15 cellular contexts compared by ENCODE assay signal in the genomic region with DNA sequence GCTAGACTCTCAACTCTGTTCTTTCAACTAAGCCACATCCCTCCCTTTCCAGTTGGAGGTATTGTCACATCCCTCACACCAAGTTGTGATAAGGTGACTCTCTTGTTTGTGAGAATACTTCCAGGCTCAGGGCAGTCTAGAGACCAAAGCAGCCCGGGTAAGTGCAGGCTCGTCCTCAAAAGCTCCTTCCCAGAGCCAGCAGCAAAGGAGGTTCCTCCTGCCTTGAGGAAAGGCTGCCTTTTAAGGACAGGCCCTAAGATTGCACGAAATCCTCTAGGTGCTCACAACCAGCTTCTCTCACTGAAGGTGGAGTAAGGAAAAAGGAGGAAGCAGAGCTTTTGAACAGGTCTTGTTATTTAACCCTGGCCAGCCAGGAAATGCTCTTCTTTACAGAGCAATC. TPM values are rescaled to one million over a fixed set of nuclear protein-coding genes. Genes with fewer than 3 reads are reported as not detected.
DNase-seq lines count a peak whose midpoint lies in the region; ATAC-seq, FAIRE-seq and TF ChIP-seq lines count a peak whose summit lies in the region.
"Had no signal": no experiment of that assay in that cellular context is flagged by ENCODE, and none has a peak within 500 bp of the region (broad histone marks: within the 10 kb centered on the region; RNA-seq: fewer than 3 reads in every experiment).

No MANE protein-coding gene starts in this region.

- no peak for TF ChIP-seq POLR2A in tibial nerve (IDR thresholded peaks at IDR 0.05)
- no peak for TF ChIP-seq POLR2A in GM12892 (IDR thresholded peaks at IDR 0.05; ENCODE audit: low read depth, low read length)

- peaks cover 24% of the 10 kb centered on the region; the same call in 1 of the 2 replicates for H3K4me1 ChIP-seq in H9 (ENCODE audit: insufficient read depth, low read length)
- H3K4me1 ChIP-seq in HUES6 (ENCODE audit: control insufficient read depth, insufficient read depth, low read length): peaks cover 41% of the 10 kb centered on the region
- peaks cover 13% of the 10 kb centered on the region for H3K4me1 ChIP-seq in mesendoderm (ENCODE audit: control insufficient read depth, low read depth, low read length)
- H3K4me1 ChIP-seq in tibial nerve: peaks cover 0 to 7% (median 0%) of the 10 kb centered on the region in 4 donors
- H3K4me1 ChIP-seq: A549 had no signal

- peak overlapping the region in 1 of 2 experiments; percentile 55; a peak in 2 of 5 replicates for H3K4me3 Mint-ChIP-seq in H9
- peak overlapping the region; percentile 8; the same call in 1 of the 2 replicates for H3K4me3 Mint-ChIP-seq in WTC11
- H3K4me3 Mint-ChIP-seq: CD4-positive, alpha-beta memory T cell had no signal

- H2AK5ac ChIP-seq in H9 (ENCODE audit: insufficient read length, low read length): no peak overlapping the region
- no peak overlapping the region for H2AK5ac ChIP-seq in mesendoderm (ENCODE audit: low read length)

- no CpG with 5 or more reads among the region's 3 CpGs for WGBS in H9 (ENCODE audit: extremely low coverage, insufficient read length, low lambda C conversion rate)
- WGBS in mesendoderm (ENCODE audit: extremely low coverage, insufficient coverage, low lambda C conversion rate): no CpG with 5 or more reads among the region's 3 CpGs
- WGBS in tibial nerve, 2 donors: 70 to 83% methylated on average over 3 of the region's 3 CpGs

- H2BK15ac ChIP-seq in H9 (ENCODE audit: low read depth, low read length) (no peak overlapping the region), mesendoderm (replicated peaks; ENCODE audit: low read depth) (no peak overlapping the region)

- no peaks in the 10 kb centered on the region for H3K9me3 Mint-ChIP-seq in H9
- no peaks in the 10 kb centered on the region for H3K9me3 Mint-ChIP-seq in WTC11

- H3K27ac ChIP-seq in H9 (ENCODE audit: insufficient read length, low read depth, low read length) (peak overlapping the region; percentile 21), HUES6 (ENCODE audit: low read depth, low read length) (peak overlapping the region; percentile 56; the same call in 1 of the 2 replicates), mesendoderm (ENCODE audit: low read depth, low read length) (no peak overlapping the region), tibial nerve (no peak overlapping the region)
- H3K27ac ChIP-seq: A549, C4-2B had no signal

- H3K79me2 ChIP-seq in H9 (ENCODE audit: insufficient read depth, low read length): no peaks in the 10 kb centered on the region; the same call in 1 of the 2 replicates
- H3K79me2 ChIP-seq in mesendoderm (ENCODE audit: control insufficient read depth, insufficient read depth, low read length): peaks cover 3% of the 10 kb centered on the region

- TF ChIP-seq CTCF in H9 (conservative IDR thresholded peaks at IDR 0.05) (no peak), WTC11 (IDR thresholded peaks at IDR 0.05) (no peak), tibial nerve (IDR thresholded peaks at IDR 0.05) (no peak)

- H3K56ac ChIP-seq in H9 (ENCODE audit: insufficient read length, low read depth, low read length) (no peak overlapping the region), mesendoderm (ENCODE audit: low read length) (no peak overlapping the region)

- H3K4me3 ChIP-seq in HUES6 (ENCODE audit: low read depth, low read length) (no peak overlapping the region), mesendoderm (ENCODE audit: low read length) (no peak overlapping the region), tibial nerve (no peak overlapping the region)
- H3K4me3 ChIP-seq: A549 had no signal

- peak; percentile 6; the same call in 1 of the 2 replicates for ATAC-seq in WTC11
- ATAC-seq: A549, HepG2 had no signal

- peaks cover 17 to 26% of the 10 kb centered on the region in 2 experiments for H3K4me1 Mint-ChIP-seq in H9
- peaks cover 24% of the 10 kb centered on the region for H3K4me1 Mint-ChIP-seq in WTC11

- H3K36me3 Mint-ChIP-seq in H9 (ENCODE audit: insufficient read depth in 1 of 3, low read depth in 3 of 3): peaks cover 11 to 14% (median 11%) of the 10 kb centered on the region in 3 experiments; a peak in 6 of 7 replicates
- H3K36me3 Mint-ChIP-seq in WTC11: peaks cover 6% of the 10 kb centered on the region; the same call in 1 of the 2 replicates

- no peak overlapping the region for H4K91ac ChIP-seq in H9 (ENCODE audit: insufficient read length, low read depth, low read length)

- H4K5ac ChIP-seq in H9 (ENCODE audit: insufficient read length, low read depth, low read length) (no peak overlapping the region), mesendoderm (ENCODE audit: low read length) (no peak overlapping the region)

- no peaks in the 10 kb centered on the region for H3K27me3 Mint-ChIP-seq in H9 (ENCODE audit: low read depth)
- no peaks in the 10 kb centered on the region for H3K27me3 Mint-ChIP-seq in WTC11 (ENCODE audit: low read depth)
- H3K27me3 Mint-ChIP-seq: CD4-positive, alpha-beta memory T cell had no signal

- FAIRE-seq in GM12892 (lab: Jason Lieb, UNC): no peak
- FAIRE-seq: A549, G401.6, GM18507, HepG2 had no signal

- no peak overlapping the region for H2BK120ac ChIP-seq in H9 (ENCODE audit: low read depth, low read length, poor library complexity, severe bottlenecking)
- no peak overlapping the region for H2BK120ac ChIP-seq in mesendoderm (ENCODE audit: low read depth, low read length)

- no peak overlapping the region for H2BK12ac ChIP-seq in H9 (ENCODE audit: insufficient read length, low read depth, low read length)

- H4K8ac ChIP-seq in H9 (replicated peaks; ENCODE audit: insufficient read length, low read depth, low read length): no peak overlapping the region
- no peak overlapping the region for H4K8ac ChIP-seq in mesendoderm (ENCODE audit: low read depth, low read length)

- POLR2A ChIA-PET in WTC11 (lab: Charles Lee): interaction anchor here (1.7 kb wide), 1 partner anchor 52 kb away, joined by 4 read pairs; no protein-coding TSS in a partner anchor

- no peaks in the 10 kb centered on the region for H3K79me1 ChIP-seq in H9 (ENCODE audit: insufficient read depth, low read depth, low read length, poor library complexity, severe bottlenecking)
- H3K79me1 ChIP-seq in mesendoderm (ENCODE audit: low read length): peaks cover 15% of the 10 kb centered on the region

- H3K4ac ChIP-seq in H9 (ENCODE audit: low read depth, low read length) (no peak overlapping the region), mesendoderm (ENCODE audit: low read depth, low read length) (no peak overlapping the region)

- H3K18ac ChIP-seq in H9 (ENCODE audit: insufficient read length, low read depth, low read length) (peak overlapping the region; percentile 45), mesendoderm (ENCODE audit: low read length) (no peak overlapping the region)

- no peaks in the 10 kb centered on the region for H3K23me2 ChIP-seq in H9 (ENCODE audit: insufficient read length, low read depth, low read length, poor library complexity, severe bottlenecking)

- DNase-seq in H9: no peak
- DNase-seq in WTC11 (ENCODE audit: low spot score): no peak
- DNase-seq in mesendoderm: peak; percentile 73
- DNase-seq in tibial nerve (ENCODE audit: low spot score in 2 of 2): no peak
- no peak for DNase-seq in GM12892 (ENCODE audit: insufficient read length)
- DNase-seq: BE2C; CD4-positive, alpha-beta memory T cell; DMS79; H7 had no signal

- H3K36me3 ChIP-seq in HUES6 (ENCODE audit: control insufficient read depth, insufficient read depth, low read length) (no peaks in the 10 kb centered on the region), mesendoderm (ENCODE audit: control insufficient read depth, insufficient read depth, low read length) (no peaks in the 10 kb centered on the region), tibial nerve (peaks cover 0 to 3% (median 0%) of the 10 kb centered on the region in 3 donors)

- H3K9ac ChIP-seq in H9 (ENCODE audit: extremely low read depth, insufficient read length, low read length) (no peak overlapping the region), HUES6 (ENCODE audit: low read length) (no peak overlapping the region), mesendoderm (ENCODE audit: low read length) (no peak overlapping the region)

- no peak overlapping the region for H2AFZ ChIP-seq in H9 (ENCODE audit: low read length)

- H3K23ac ChIP-seq in H9 (ENCODE audit: insufficient read length, low read depth, low read length) (no peak overlapping the region), mesendoderm (ENCODE audit: low read length) (no peak overlapping the region)

- H3T11ph ChIP-seq in H9 (ENCODE audit: low read length): no peak overlapping the region

- TF ChIP-seq EP300 in tibial nerve (IDR thresholded peaks at IDR 0.05): no peak

- no peaks in the 10 kb centered on the region for H3K27me3 ChIP-seq in H9 (ENCODE audit: insufficient read depth, low read length)
- H3K27me3 ChIP-seq in HUES6 (ENCODE audit: control insufficient read depth, insufficient read depth, low read length): no peaks in the 10 kb centered on the region
- H3K27me3 ChIP-seq in mesendoderm (ENCODE audit: insufficient read depth, low read length, poor library complexity): no peaks in the 10 kb centered on the region
- H3K27me3 ChIP-seq in tibial nerve: no peaks in the 10 kb centered on the region
- H3K27me3 ChIP-seq: BE2C had no signal

- H3K27ac Mint-ChIP-seq in H9 (peak overlapping the region; percentile 46 to 98 (median 80); a peak in 6 of 7 replicates), WTC11 (peak overlapping the region; percentile 81)

- peak overlapping the region; percentile 0; the same call in 1 of the 2 replicates for H3K14ac ChIP-seq in H9 (ENCODE audit: insufficient read depth, low read length)

- no peak overlapping the region for H2BK5ac ChIP-seq in H9 (ENCODE audit: insufficient read length, low read length)
- no peak overlapping the region for H2BK5ac ChIP-seq in mesendoderm (ENCODE audit: low read length)

- H3K4me2 ChIP-seq in H9 (ENCODE audit: insufficient read depth, insufficient read length, low read length) (no peak overlapping the region), mesendoderm (ENCODE audit: low read length) (no peak overlapping the region)
- H3K4me2 ChIP-seq: A549 had no signal

- no peaks in the 10 kb centered on the region for H4K20me1 ChIP-seq in H9 (ENCODE audit: control insufficient read depth, insufficient read depth, insufficient read length)

- H2BK20ac ChIP-seq in H9 (ENCODE audit: low read depth, low read length, poor library complexity, severe bottlenecking): no peak overlapping the region

- H3K9me3 ChIP-seq in H9 (ENCODE audit: control insufficient read depth, low read depth, low read length): no peaks in the 10 kb centered on the region
- H3K9me3 ChIP-seq in HUES6 (ENCODE audit: control insufficient read depth, insufficient read depth, low read depth, low read length): no peaks in the 10 kb centered on the region
- no peaks in the 10 kb centered on the region for H3K9me3 ChIP-seq in tibial nerve
- H3K9me3 ChIP-seq: A549, BE2C had no signal

- CTCF ChIA-PET in WTC11 (lab: Charles Lee): interaction anchor here (1.1 kb wide), 1 partner anchor 9 kb away, joined by 3 read pairs; no protein-coding TSS in a partner anchor

RNA-seq across cellular contexts. Expression of a gene that starts 53.4 kb away (rescaled TPM):
- total RNA-seq in H9 (2021) (35.6 and 41.1 TPM in 2 replicates), WTC11 (2021) (42.3 to 50.1 TPM (median 42.9 TPM) in 3 replicates), tibial nerve (10 to 100 TPM in 2 of 4 donors, 1 to 10 TPM in 2; 3.7 to 13.8 (median 7.6) TPM)
- polyA plus RNA-seq in mesendoderm (2013, experiment 1 of 2): 40.2 TPM
- 41.8 TPM for polyA plus RNA-seq in mesendoderm (2013, experiment 2 of 2)
- 20.8 TPM for polyA plus RNA-seq in GM12892 (2012; ENCODE audit: missing spikeins)

Comparison
In these comparisons a context has a peak if more than half of its experiments do, and no peak if none do; other contexts are left out.
1. H3K27ac ChIP-seq: peak in H9 (single experiment) and HUES6 (single experiment); none in mesendoderm (single experiment) and tibial nerve (0 of 4).